Comparison of ENCODE assay signal across 17 cellular contexts in genomic region chr9:135769489-135770202, GRCh38.
"Had no signal": no experiment of that assay in that cellular context is flagged by ENCODE, and none has a peak within 500 bp of the region (broad histone marks: within the 10 kb centered on the region; RNA-seq: fewer than 3 reads in every experiment).

No MANE protein-coding gene starts in this region.

- H3K4me3 ChIP-seq: cardiac muscle cell, esophagus squamous epithelium, heart right ventricle, left ventricle myocardium inferior, tibial artery had no signal

- H3K27ac ChIP-seq: cardiac muscle cell, esophagus squamous epithelium, heart right ventricle, left ventricle myocardium inferior, tibial artery had no signal

- H3K36me3 ChIP-seq: cardiac muscle cell, esophagus squamous epithelium, heart right ventricle, left ventricle myocardium inferior, tibial artery had no signal

- DNase-seq: activated CD4-positive, alpha-beta T cell treated with anti-CD3 and anti-CD28 coated beads for 4 hours; activated CD8-positive, alpha-beta memory T cell treated with anti-CD3 and anti-CD28 coated beads, Interleukin-2, amount 10 ng/mL, durations not matched to agents 7 days and 5 days; activated naive CD4-positive, alpha-beta T cell treated with Interleukin-2 at 50 U/mL for 16 hours; activated naive CD8-positive, alpha-beta T cell treated with anti-CD3 and anti-CD28 coated beads, Interleukin-2, amount 10 ng/mL, durations not matched to agents 7 days and 5 days; amygdala; esophagus squamous epithelium; heart right ventricle; left ventricle myocardium inferior; mammary epithelial cell; nephron progenitor cell; occipital lobe; posterior cingulate gyrus; retina; stimulated activated CD4-positive, alpha-beta T cell treated with anti-CD3 and anti-CD28 coated beads, Interleukin-1b, Interleukin-23, amount 100 ng/mL, for 48 hours; stimulated activated naive CD4-positive, alpha-beta T cell treated with Interleukin-2 at 50 U/mL for 16 hours; tibial artery had no signal

- H3K4me1 ChIP-seq: esophagus squamous epithelium, heart right ventricle, left ventricle myocardium inferior, tibial artery had no signal

- H3K27me3 ChIP-seq: cardiac muscle cell had no signal
